Comparison of ENCODE assay signal across 8 cellular contexts in the genomic region with DNA sequence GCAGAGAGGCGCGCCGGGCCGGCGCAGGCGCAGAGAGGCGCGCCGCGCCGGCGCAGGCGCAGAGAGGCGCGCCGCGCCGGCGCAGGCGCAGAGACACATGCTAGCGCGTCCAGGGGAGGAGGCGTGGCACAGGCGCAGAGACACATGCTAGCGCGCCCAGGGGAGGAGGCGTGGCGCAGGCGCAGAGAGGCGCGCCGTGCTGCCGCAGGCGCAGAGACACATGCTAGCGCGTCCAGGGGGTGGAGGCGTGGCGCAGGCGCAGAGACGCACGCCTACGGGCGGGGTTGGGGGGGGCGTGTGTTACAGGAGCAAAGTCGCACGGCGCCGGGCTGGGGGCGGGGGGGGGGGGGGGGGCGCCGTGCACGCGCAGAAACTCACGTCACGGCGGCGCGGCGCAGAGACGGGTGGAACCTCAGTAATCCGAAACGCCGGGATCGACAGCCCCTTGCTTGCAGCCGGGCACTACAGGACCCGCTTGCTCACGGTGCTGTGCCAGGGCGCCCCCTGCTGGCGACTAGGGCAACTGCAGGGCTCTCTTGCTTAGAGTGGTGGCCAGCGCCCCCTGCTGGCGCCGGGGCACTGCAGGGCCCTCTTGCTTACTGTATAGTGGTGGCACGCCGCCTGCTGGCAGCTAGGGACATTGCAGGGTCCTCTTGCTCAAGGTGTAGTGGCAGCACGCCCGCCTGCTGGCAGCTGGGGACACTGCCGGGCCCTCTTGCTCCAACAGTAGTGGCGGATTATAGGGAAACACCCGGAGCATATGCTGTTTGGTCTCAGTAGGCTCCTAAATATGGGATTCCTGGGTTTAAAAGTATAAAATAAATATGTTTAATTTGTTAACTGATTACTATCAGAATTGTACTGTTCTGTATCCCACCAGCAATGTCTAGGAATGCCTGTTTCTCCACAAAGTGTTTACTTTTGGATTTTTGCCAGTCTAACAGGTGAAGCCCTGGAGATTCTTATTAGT.
DNase-seq lines count a peak whose midpoint lies in the region; ATAC-seq and TF ChIP-seq lines count a peak whose summit lies in the region.
"Not testable (repeated sequence)": the region's sequence is repeated elsewhere in the genome, so short reads cannot be mapped to it uniquely, and the experiment has no call there.

No MANE protein-coding gene starts in this region.

- H2BK120ac ChIP-seq in H9 (ENCODE audit: low read depth, low read length, poor library complexity, severe bottlenecking), result not testable (repeated sequence)

- not testable (repeated sequence) for H3K27me3 ChIP-seq in AG04450 (ENCODE audit: control insufficient read depth, insufficient read depth, low read length); H9 (ENCODE audit: insufficient read depth, low read length); left ventricle myocardium inferior (ENCODE audit: low read depth)

- POLR2A ChIA-PET in AG04450 (lab: Yijun Ruan, JAX), result not testable (repeated sequence)

- CTCF ChIA-PET in AG04450 (lab: Charles Lee), result not testable (repeated sequence)

- not testable (repeated sequence) for ATAC-seq in natural killer cell treated with Interleukin-12 subunit alpha and Interleukin-12 subunit beta and Interleukin-15 and Interleukin-18, amount 100 ng/mL, for 72 hours

- not testable (repeated sequence) for H3K56ac ChIP-seq in H9 (ENCODE audit: insufficient read length, low read depth, low read length)

- H2BK5ac ChIP-seq in H9 (ENCODE audit: insufficient read length, low read length), result not testable (repeated sequence)

- not testable (repeated sequence) for H3K27me3 Mint-ChIP-seq in H9 (ENCODE audit: low read depth); natural killer cell treated with Interleukin-12 subunit alpha and Interleukin-12 subunit beta and Interleukin-15 and Interleukin-18, amount 100 ng/mL, for 72 hours

- not testable (repeated sequence) for H3K9me3 ChIP-seq in AG04450 (ENCODE audit: control insufficient read depth, insufficient read depth, low read length); H9 (ENCODE audit: control insufficient read depth, low read depth, low read length); left ventricle myocardium inferior (replicated peaks)

- not testable (repeated sequence) for H2BK15ac ChIP-seq in H9 (ENCODE audit: low read depth, low read length)

- H4K20me1 ChIP-seq in H9 (ENCODE audit: control insufficient read depth, insufficient read depth, insufficient read length), result not testable (repeated sequence)

- H3T11ph ChIP-seq in H9 (ENCODE audit: low read length), result not testable (repeated sequence)

- H3K18ac ChIP-seq in H9 (ENCODE audit: insufficient read length, low read depth, low read length), result not testable (repeated sequence)

- intact Hi-C loops in left ventricle myocardium inferior (cut with micrococcal nuclease), result not testable (repeated sequence)

- H3K9ac ChIP-seq in H9 (ENCODE audit: extremely low read depth, insufficient read length, low read length), result not testable (repeated sequence)

- not testable (repeated sequence) for H2AK5ac ChIP-seq in H9 (ENCODE audit: insufficient read length, low read length)

- H3K23ac ChIP-seq in H9 (ENCODE audit: insufficient read length, low read depth, low read length), result not testable (repeated sequence)

- H2AFZ ChIP-seq in H9 (ENCODE audit: low read length), result not testable (repeated sequence)

- H3K9me3 Mint-ChIP-seq in H9; natural killer cell treated with Interleukin-12 subunit alpha and Interleukin-12 subunit beta and Interleukin-15 and Interleukin-18, amount 100 ng/mL, for 72 hours: not testable (repeated sequence)

- H3K4me2 ChIP-seq in H9 (ENCODE audit: insufficient read depth, insufficient read length, low read length), result not testable (repeated sequence)

- TF ChIP-seq CTCF in AG04450 (IDR thresholded peaks at IDR 0.05; ENCODE audit: low read depth, low read length); choroid plexus epithelial cell (conservative IDR thresholded peaks at IDR 0.05; ENCODE audit: low read depth, low read length): not testable (repeated sequence)
- TF ChIP-seq CTCF in H9 (conservative IDR thresholded peaks at IDR 0.05) (peak; percentile 62), left ventricle myocardium inferior (IDR thresholded peaks at IDR 0.05; ENCODE audit: borderline replicate concordance) (peak; percentile 29)

- not testable (repeated sequence) for H3K4me1 ChIP-seq in H9 (ENCODE audit: insufficient read depth, low read length); left ventricle myocardium inferior

- H3K27ac Mint-ChIP-seq in H9; natural killer cell treated with Interleukin-12 subunit alpha and Interleukin-12 subunit beta and Interleukin-15 and Interleukin-18, amount 100 ng/mL, for 72 hours: not testable (repeated sequence)

- not testable (repeated sequence) for H3K79me2 ChIP-seq in H9 (ENCODE audit: insufficient read depth, low read length)

- not testable (repeated sequence) for H3K4ac ChIP-seq in H9 (ENCODE audit: low read depth, low read length)

- not testable (repeated sequence) for H3K36me3 ChIP-seq in left ventricle myocardium inferior

- H3K4me3 ChIP-seq in AG04450 (ENCODE audit: low read depth, low read length); choroid plexus epithelial cell (ENCODE audit: low read depth, low read length); left ventricle myocardium inferior: not testable (repeated sequence)

- in situ Hi-C loops in SK-MEL-5 (cut with HindIII; ENCODE audit: low pct_unique_long_range_greater_than_20kb, low sequenced_read_pairs), result not testable (repeated sequence)

- H4K91ac ChIP-seq in H9 (ENCODE audit: insufficient read length, low read depth, low read length), result not testable (repeated sequence)

- H3K36me3 Mint-ChIP-seq in H9 (ENCODE audit: insufficient read depth in 1 of 3, low read depth in 3 of 3); natural killer cell treated with Interleukin-12 subunit alpha and Interleukin-12 subunit beta and Interleukin-15 and Interleukin-18, amount 100 ng/mL, for 72 hours: not testable (repeated sequence)

- H3K14ac ChIP-seq in H9 (ENCODE audit: insufficient read depth, low read length), result not testable (repeated sequence)

- H4K8ac ChIP-seq in H9 (replicated peaks; ENCODE audit: insufficient read length, low read depth, low read length), result not testable (repeated sequence)

- H2BK12ac ChIP-seq in H9 (ENCODE audit: insufficient read length, low read depth, low read length), result not testable (repeated sequence)

- H3K23me2 ChIP-seq in H9 (ENCODE audit: insufficient read length, low read depth, low read length, poor library complexity, severe bottlenecking), result not testable (repeated sequence)

- not testable (repeated sequence) for H4K5ac ChIP-seq in H9 (ENCODE audit: insufficient read length, low read depth, low read length)

- H3K4me1 Mint-ChIP-seq in H9; natural killer cell treated with Interleukin-12 subunit alpha and Interleukin-12 subunit beta and Interleukin-15 and Interleukin-18, amount 100 ng/mL, for 72 hours (ENCODE audit: low read depth in 2 of 2): not testable (repeated sequence)

- H2BK20ac ChIP-seq in H9 (ENCODE audit: low read depth, low read length, poor library complexity, severe bottlenecking), result not testable (repeated sequence)

- not testable (repeated sequence) for H3K79me1 ChIP-seq in H9 (ENCODE audit: insufficient read depth, low read depth, low read length, poor library complexity, severe bottlenecking)

- DNase-seq in AG04450 (ENCODE audit: low read depth, low spot score) (peak; percentile 10), H9 (peak; percentile 75), SK-MEL-5 (ENCODE audit: low read depth, low spot score) (peak; percentile 96), choroid plexus epithelial cell (ENCODE audit: low read depth) (peak; percentile 69), left ventricle myocardium inferior (peak; percentile 38)
- peak; percentile 57 to 65 for DNase-seq in activated T-cell treated with anti-CD3 and anti-CD28 coated beads, Interleukin-2, amount 50 U/mL, for 48 hours
- peak; percentile 67 for DNase-seq in natural killer cell treated with Interleukin-12 subunit alpha and Interleukin-12 subunit beta and Interleukin-15 and Interleukin-18, amount 100 ng/mL, for 72 hours (ENCODE audit: low spot score)
- DNase-seq in stimulated activated CD4-positive, alpha-beta T cell treated with anti-CD3 and anti-CD28 coated beads, Interleukin-4, amount 100 ng/mL, for 24 hours, result peak; percentile 32

- not testable (repeated sequence) for H3K4me3 Mint-ChIP-seq in H9; natural killer cell treated with Interleukin-12 subunit alpha and Interleukin-12 subunit beta and Interleukin-15 and Interleukin-18, amount 100 ng/mL, for 72 hours

- not testable (repeated sequence) for H3K27ac ChIP-seq in AG04450 (ENCODE audit: low read depth, low read length); H9 (ENCODE audit: insufficient read length, low read depth, low read length); left ventricle myocardium inferior (replicated peaks)

- WGBS in H9 (ENCODE audit: extremely low coverage, insufficient read length, low lambda C conversion rate), result no CpG with 5 or more reads among the region's 79 CpGs

Comparison
In these comparisons a context has a peak if more than half of its experiments do, and no peak if none do; other contexts are left out.
1. DNase-seq: peak in every context shown above with its lines; median percentile 96 in SK-MEL-5; 75 in H9; 69 in choroid plexus epithelial cell; 67 in natural killer cell treated with Interleukin-12 subunit alpha and Interleukin-12 subunit beta and Interleukin-15 and Interleukin-18, amount 100 ng/mL, for 72 hours; 61 in activated T-cell treated with anti-CD3 and anti-CD28 coated beads, Interleukin-2, amount 50 U/mL, for 48 hours; 38 in left ventricle myocardium inferior; 32 in stimulated activated CD4-positive, alpha-beta T cell treated with anti-CD3 and anti-CD28 coated beads, Interleukin-4, amount 100 ng/mL, for 24 hours; 10 in AG04450.